In genomic region chr5:92760550-92760949, GRCh38 we compare ENCODE assay signal across 9 cellular contexts.
"Had no signal": no experiment of that assay in that cellular context is flagged by ENCODE, and none has a peak within 500 bp of the region (broad histone marks: within the 10 kb centered on the region; RNA-seq: fewer than 3 reads in every experiment).

No MANE protein-coding gene starts in this region.

- DNase-seq: GM23248, GOT3, H7, Kasumi-1, KG1 had no signal

- ATAC-seq: K562 had no signal

- H3K9me3 ChIP-seq: HAP-1 had no signal

- H3K36me3 ChIP-seq: HAP-1 had no signal

- H3K4me3 ChIP-seq: GM23248, HAP-1, K562 had no signal

- FAIRE-seq: HTR-8/SVneo, K562 had no signal

- H2AFZ ChIP-seq: GM23248 had no signal

- H3K27ac ChIP-seq: GM23248, HL-60 had no signal

- H3K9ac ChIP-seq: GM23248 had no signal
